Comparison of ENCODE assay signal across 23 cellular contexts in genomic region chr10:63689768-63690167, GRCh38.
DNase-seq lines count a peak whose midpoint lies in the region; ATAC-seq and TF ChIP-seq lines count a peak whose summit lies in the region.
"Had no signal": no experiment of that assay in that cellular context is flagged by ENCODE, and none has a peak within 500 bp of the region (broad histone marks: within the 10 kb centered on the region; RNA-seq: fewer than 3 reads in every experiment).

No MANE protein-coding gene starts in this region.

- ATAC-seq in GM19351 (IDR thresholded peaks at IDR 0.05; ENCODE audit: unreplicated experiment) = peak; percentile 79
- peak; percentile 80 for ATAC-seq in HG02870 (IDR thresholded peaks at IDR 0.05; ENCODE audit: unreplicated experiment)
- peak; percentile 48 for ATAC-seq in HG03520 (IDR thresholded peaks at IDR 0.05; ENCODE audit: unreplicated experiment)
- ATAC-seq in mucosa of descending colon = no peak
- no peak for ATAC-seq in GM19023 (IDR thresholded peaks at IDR 0.05; ENCODE audit: unreplicated experiment)
- no peak for ATAC-seq in esophagus mucosa
- ATAC-seq: T-cell had no signal

- H3K4me3 ChIP-seq in mucosa of descending colon = no peak overlapping the region
- H3K4me3 ChIP-seq: BLaER1, Peyer's patch, SJCRH30 had no signal

- H3K36me3 ChIP-seq in mucosa of descending colon (ENCODE audit: low read depth) = no peaks in the 10 kb centered on the region
- H3K36me3 ChIP-seq: BLaER1, Peyer's patch, SJCRH30 had no signal

- no peak for DNase-seq in mucosa of descending colon
- DNase-seq in NCI-H510A (lab: John Stamatoyannopoulos, UW) = no peak
- DNase-seq: ACHN; CD4-positive, alpha-beta T cell; COR-L47; DMS79 treated with DMSO at 0.1 percent for 48 hours; HFFc6; MV-4-11; NCI-H1105 treated with DMSO at 0.1 percent for 48 hours; NCI-H2029 treated with DMSO at 0.1 percent for 48 hours; NCI-H2171; NCI-H345; NCI-H524 treated with DMSO at 0.1 percent for 48 hours; NCI-H82; Peyer's patch; SJCRH30; T-cell had no signal

- intact Hi-C loops in mucosa of descending colon (cut with DNase I, micrococcal nuclease) = loop anchor here in 1 of 2 donors (10.0 kb wide), 1 partner anchor 45 kb away; no protein-coding TSS in a partner anchor

- TF ChIP-seq CTCF in mucosa of descending colon (IDR thresholded peaks at IDR 0.05) = no peak

- H3K4me1 ChIP-seq in mucosa of descending colon (ENCODE audit: low read depth) = no peaks in the 10 kb centered on the region
- H3K4me1 ChIP-seq: SJCRH30 had no signal

- no peaks in the 10 kb centered on the region for H3K9me3 ChIP-seq in mucosa of descending colon
- H3K9me3 ChIP-seq: BLaER1, Peyer's patch, SJCRH30 had no signal

Comparison
In these comparisons a context has a peak if more than half of its experiments do, and no peak if none do; other contexts are left out.
1. ATAC-seq: peak in GM19351 (single experiment), HG02870 (single experiment) and HG03520 (single experiment); none in mucosa of descending colon (single experiment), GM19023 (single experiment) and esophagus mucosa (single experiment).